Comparison of ENCODE assay signal across 1 cellular context in genomic region chr17:65564793-65565192, GRCh38.
TF ChIP-seq lines count a peak whose summit lies in the region.

No MANE protein-coding gene starts in this region.

TF ChIP-seq in HepG2, 621 proteins besides CTCF, POLR2A, EP300 and RAD21 (continued from another document):
- TF ChIP-seq USF2 (IDR thresholded peaks at IDR 0.05; ENCODE audit: low read depth, low read length) (peak; percentile 69), USF2 (CRISPR knock-in tag; IDR thresholded peaks at IDR 0.05; ENCODE audit: borderline replicate concordance) (peak; percentile 88; the same call in 1 of the 2 replicates), KLF6 (CRISPR knock-in tag; IDR thresholded peaks at IDR 0.05) (no peak)
